8 cellular contexts compared by ENCODE assay signal in genomic region chr12:53180270-53180930, GRCh38. TPM values are rescaled to one million over a fixed set of nuclear protein-coding genes. Genes with fewer than 3 reads are reported as not detected.
DNase-seq lines count a peak whose midpoint lies in the region; ATAC-seq and TF ChIP-seq lines count a peak whose summit lies in the region.

A gene with protein sequence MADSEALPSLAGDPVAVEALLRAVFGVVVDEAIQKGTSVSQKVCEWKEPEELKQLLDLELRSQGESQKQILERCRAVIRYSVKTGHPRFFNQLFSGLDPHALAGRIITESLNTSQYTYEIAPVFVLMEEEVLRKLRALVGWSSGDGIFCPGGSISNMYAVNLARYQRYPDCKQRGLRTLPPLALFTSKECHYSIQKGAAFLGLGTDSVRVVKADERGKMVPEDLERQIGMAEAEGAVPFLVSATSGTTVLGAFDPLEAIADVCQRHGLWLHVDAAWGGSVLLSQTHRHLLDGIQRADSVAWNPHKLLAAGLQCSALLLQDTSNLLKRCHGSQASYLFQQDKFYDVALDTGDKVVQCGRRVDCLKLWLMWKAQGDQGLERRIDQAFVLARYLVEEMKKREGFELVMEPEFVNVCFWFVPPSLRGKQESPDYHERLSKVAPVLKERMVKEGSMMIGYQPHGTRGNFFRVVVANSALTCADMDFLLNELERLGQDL (minus strand): TSS chr12:53180925. CDS start chr12:53173470, 7,455 bp downstream.
Gene ZNF740 (plus strand): TSS chr12:53180722. CDS start chr12:53181984, 1,262 bp downstream.

- ATAC-seq in GM21723 (IDR thresholded peaks at IDR 0.05; ENCODE audit: unreplicated experiment), result peak; percentile 95

- H3K27ac ChIP-seq in esophagus (ENCODE audit: low read depth in 2 of 2, low read length in 1 of 2) (peak within 1 kb of the TSS; percentile 94 to 97), muscle layer of colon (ENCODE audit: low read depth, low read length) (peak within 1 kb of the TSS; percentile 69)

- H3K4me3 Mint-ChIP-seq in activated T-cell treated with anti-CD3 and anti-CD28 coated beads, Interleukin-2, amount 50 U/mL, for 24 hours, result peak within 1 kb of the TSS; percentile 91

- peaks cover 49% of the 10 kb centered on the region for H3K36me3 Mint-ChIP-seq in activated T-cell treated with anti-CD3 and anti-CD28 coated beads, Interleukin-2, amount 50 U/mL, for 24 hours (ENCODE audit: low read depth)

- H3K27me3 Mint-ChIP-seq in activated T-cell treated with anti-CD3 and anti-CD28 coated beads, Interleukin-2, amount 50 U/mL, for 24 hours, result no peaks in the 10 kb centered on the region

- H3K9me3 ChIP-seq in esophagus (ENCODE audit: control insufficient read depth in 2 of 2, insufficient read depth in 1 of 2, low read depth in 1 of 2, low read length in 1 of 2) (no peaks in the 10 kb centered on the region), muscle layer of colon (ENCODE audit: low read length) (no peaks in the 10 kb centered on the region)

- H3K36me3 ChIP-seq in esophagus (ENCODE audit: control insufficient read depth in 2 of 2, insufficient read depth in 2 of 2, low read length in 1 of 2) (peaks cover 0 to 7% of the 10 kb centered on the region in 2 donors), muscle layer of colon (ENCODE audit: insufficient read depth, low read length) (peaks cover 33% of the 10 kb centered on the region)

- WGBS in esophagus, 2 donors, result 1% methylated on average over 59 to 67 of the region's 67 CpGs

- H3K9me3 Mint-ChIP-seq in activated T-cell treated with anti-CD3 and anti-CD28 coated beads, Interleukin-2, amount 50 U/mL, for 24 hours, result no peaks in the 10 kb centered on the region

- peak within 1 kb of the TSS; percentile 78 for H3K9ac ChIP-seq in muscle layer of colon (ENCODE audit: low read length)

- H3K4me3 ChIP-seq in esophagus (ENCODE audit: low read depth in 1 of 2, low read length in 2 of 2) (peak within 1 kb of the TSS; percentile 75 to 84), muscle layer of colon (ENCODE audit: low read depth in 1 of 2, low read length in 2 of 2) (peak within 1 kb of the TSS; percentile 56 to 88)

- H3K27me3 ChIP-seq in esophagus (ENCODE audit: control insufficient read depth in 1 of 2, insufficient read depth in 2 of 2, low read length in 2 of 2) (no peaks in the 10 kb centered on the region), muscle layer of colon (ENCODE audit: control insufficient read depth in 1 of 2, insufficient read depth in 2 of 2, low read length in 2 of 2) (no peaks in the 10 kb centered on the region)

- DNase-seq in DMS153 treated with DMSO at 0.1 percent for 48 hours (lab: John Stamatoyannopoulos, UW; ENCODE audit: unreplicated experiment) (peak; percentile 88), KG1 (lab: John Stamatoyannopoulos, UW) (peak; percentile 69)
- peak; percentile 96 for DNase-seq in activated T-cell treated with anti-CD3 and anti-CD28 coated beads, Interleukin-2, amount 50 U/mL, for 24 hours
- peak; percentile 90 to 94 for DNase-seq in stimulated activated CD8-positive, alpha-beta memory T cell treated with anti-CD3 and anti-CD28 coated beads, Interleukin-7, amount 100 ng/mL, for 1 hour (ENCODE audit: low read depth in 2 of 2)

- peak within 1 kb of the TSS; percentile 98 for H3K27ac Mint-ChIP-seq in activated T-cell treated with anti-CD3 and anti-CD28 coated beads, Interleukin-2, amount 50 U/mL, for 24 hours

- H3K4me1 ChIP-seq in esophagus (ENCODE audit: control insufficient read depth in 2 of 2, insufficient read depth in 2 of 2, low read length in 1 of 2) (peaks cover 0 to 13% of the 10 kb centered on the region in 2 donors), muscle layer of colon (ENCODE audit: insufficient read depth, low read length) (peaks cover 47% of the 10 kb centered on the region)

- H3K4me1 Mint-ChIP-seq in activated T-cell treated with anti-CD3 and anti-CD28 coated beads, Interleukin-2, amount 50 U/mL, for 24 hours (ENCODE audit: low read depth), result peaks cover 59% of the 10 kb centered on the region

TF ChIP-seq in PFSK-1, 5 proteins besides CTCF, POLR2A, EP300 and RAD21:
- peak; percentile 66; the same call in 1 of the 2 replicates for TF ChIP-seq POLR2AphosphoS5 (IDR thresholded peaks at IDR 0.05; ENCODE audit: low read depth, low read length)
- peak; percentile 17; the same call in 1 of the 2 replicates for TF ChIP-seq TAF1 (IDR thresholded peaks at IDR 0.05; ENCODE audit: borderline replicate concordance, insufficient read depth, low read length)
- peak; percentile 57; the same call in 1 of the 2 replicates for TF ChIP-seq SIN3A (IDR thresholded peaks at IDR 0.05; ENCODE audit: borderline replicate concordance, insufficient read depth, low read length)
- peak; percentile 95 for TF ChIP-seq FOXP2 (optimal IDR thresholded peaks at IDR 0.05; ENCODE audit: borderline replicate concordance, extremely low read depth, extremely low read length, insufficient read depth)
- 0 out of 4 replicates have a peak, but pooled peaks of 1 of the 2 experiments have one; percentile 4 for TF ChIP-seq REST (IDR thresholded peaks at IDR 0.05; ENCODE audit: insufficient read depth in 1 of 2, low read depth in 2 of 2, low read length in 2 of 2)

RNA-seq across cellular contexts. Expression of the first gene that starts in this region (rescaled TPM):
- polyA plus RNA-seq in PFSK-1 (2012; ENCODE audit: insufficient read length, low read depth), result 11.7 TPM
- polyA plus RNA-seq in esophagus, result 10 to 100 TPM; 25.6 to 63.7 TPM

RNA-seq across cellular contexts. Expression of gene ZNF740, which starts in this region (rescaled TPM):
- polyA plus RNA-seq in PFSK-1 (2012; ENCODE audit: insufficient read length, low read depth), result 21.7 TPM
- polyA plus RNA-seq in esophagus, result 1 to 10 TPM; 4.7 to 5.3 TPM

Comparison
In these comparisons a context has a peak if more than half of its experiments do, and no peak if none do; other contexts are left out.
1. Peak in every context shown above with its lines: DNase-seq, ATAC-seq, H3K4me3 ChIP-seq and H3K27ac ChIP-seq.